8 cellular contexts compared by ENCODE assay signal in genomic region chr10:130301026-130301892, GRCh38.
DNase-seq lines count a peak whose midpoint lies in the region; FAIRE-seq and TF ChIP-seq lines count a peak whose summit lies in the region.

No MANE protein-coding gene starts in this region.

- H3K27ac Mint-ChIP-seq in activated T-helper 1 cell treated with anti-CD3 and anti-CD28 coated beads, Interleukin-12 subunit alpha, Interleukin-12 subunit beta, Interleukin-2, Interleukin-4 antibody, amounts not matched to agents 30 ng/mL and 10 ng/mL and 1 ng/mL, durations not matched to agents 14 hours and 24 hours and 36 hours = no peak overlapping the region

- no peaks in the 10 kb centered on the region for H3K36me3 Mint-ChIP-seq in activated T-helper 1 cell treated with anti-CD3 and anti-CD28 coated beads, Interleukin-12 subunit alpha, Interleukin-12 subunit beta, Interleukin-2, Interleukin-4 antibody, amounts not matched to agents 30 ng/mL and 10 ng/mL and 1 ng/mL, durations not matched to agents 14 hours and 24 hours and 36 hours (ENCODE audit: low read depth)

- no peak for FAIRE-seq in RCC 7860 (lab: Jason Lieb, UNC)

- H3K4me3 Mint-ChIP-seq in activated T-helper 1 cell treated with anti-CD3 and anti-CD28 coated beads, Interleukin-12 subunit alpha, Interleukin-12 subunit beta, Interleukin-2, Interleukin-4 antibody, amounts not matched to agents 30 ng/mL and 10 ng/mL and 1 ng/mL, durations not matched to agents 14 hours and 24 hours and 36 hours = peak overlapping the region; percentile 82

- peaks cover 52% of the 10 kb centered on the region for H3K9me3 Mint-ChIP-seq in activated T-helper 1 cell treated with anti-CD3 and anti-CD28 coated beads, Interleukin-12 subunit alpha, Interleukin-12 subunit beta, Interleukin-2, Interleukin-4 antibody, amounts not matched to agents 30 ng/mL and 10 ng/mL and 1 ng/mL, durations not matched to agents 14 hours and 24 hours and 36 hours

- intact Hi-C loops in activated T-helper 1 cell treated with anti-CD3 and anti-CD28 coated beads, Interleukin-12 subunit alpha, Interleukin-12 subunit beta, Interleukin-2, Interleukin-4 antibody, amounts not matched to agents 30 ng/mL and 10 ng/mL and 1 ng/mL, durations not matched to agents 14 hours and 24 hours and 36 hours (cut with micrococcal nuclease) = loop anchor here (10.0 kb wide), 1 partner anchor 186 kb away; the partner anchor contains the start of gene C10orf143

- TF ChIP-seq POLR2A in GM18526 (IDR thresholded peaks at IDR 0.05; ENCODE audit: extremely low read depth, insufficient read length) = peak; percentile 11

- H3K4me1 Mint-ChIP-seq in activated T-helper 1 cell treated with anti-CD3 and anti-CD28 coated beads, Interleukin-12 subunit alpha, Interleukin-12 subunit beta, Interleukin-2, Interleukin-4 antibody, amounts not matched to agents 30 ng/mL and 10 ng/mL and 1 ng/mL, durations not matched to agents 14 hours and 24 hours and 36 hours (ENCODE audit: low read depth) = peaks cover 8% of the 10 kb centered on the region

- peak; percentile 33 for DNase-seq in NCI-H1092 (lab: John Stamatoyannopoulos, UW)
- peak; percentile 38 for DNase-seq in activated T-helper 1 cell treated with anti-CD3 and anti-CD28 coated beads, Interleukin-12 subunit alpha, Interleukin-12 subunit beta, Interleukin-2, Interleukin-4 antibody, amounts not matched to agents 30 ng/mL and 10 ng/mL and 1 ng/mL, durations not matched to agents 14 hours and 24 hours and 36 hours (ENCODE audit: low spot score)
- DNase-seq in iPS-NIHi11 (ENCODE audit: low spot score) = peak; percentile 15
- DNase-seq in stimulated activated CD8-positive, alpha-beta memory T cell treated with anti-CD3 and anti-CD28 coated beads, Interleukin-15, amount 100 ng/mL, for 1 hour (ENCODE audit: low read depth) = peak; percentile 34
- DNase-seq in OCI-M2 (lab: John Stamatoyannopoulos, UW; ENCODE audit: unreplicated experiment) = no peak
- DNase-seq in NCI-H1694 treated with DMSO at 0.1 percent for 48 hours (lab: John Stamatoyannopoulos, UW) = no peak
- DNase-seq in RCC 7860 (ENCODE audit: low spot score) = no peak

- H3K27me3 Mint-ChIP-seq in activated T-helper 1 cell treated with anti-CD3 and anti-CD28 coated beads, Interleukin-12 subunit alpha, Interleukin-12 subunit beta, Interleukin-2, Interleukin-4 antibody, amounts not matched to agents 30 ng/mL and 10 ng/mL and 1 ng/mL, durations not matched to agents 14 hours and 24 hours and 36 hours (ENCODE audit: insufficient read depth) = no peaks in the 10 kb centered on the region

Comparison
In these comparisons a context has a peak if more than half of its experiments do, and no peak if none do; other contexts are left out.
1. DNase-seq: peak in NCI-H1092 (single experiment), activated T-helper 1 cell treated with anti-CD3 and anti-CD28 coated beads, Interleukin-12 subunit alpha, Interleukin-12 subunit beta, Interleukin-2, Interleukin-4 antibody, amounts not matched to agents 30 ng/mL and 10 ng/mL and 1 ng/mL, durations not matched to agents 14 hours and 24 hours and 36 hours (single experiment), iPS-NIHi11 (single experiment) and stimulated activated CD8-positive, alpha-beta memory T cell treated with anti-CD3 and anti-CD28 coated beads, Interleukin-15, amount 100 ng/mL, for 1 hour (single experiment); none in OCI-M2 (single experiment), NCI-H1694 treated with DMSO at 0.1 percent for 48 hours (single experiment) and RCC 7860 (single experiment).